Comparison of ENCODE assay signal across 21 cellular contexts in genomic region chr21:24014381-24014780, GRCh38.
DNase-seq lines count a peak whose midpoint lies in the region; ATAC-seq and TF ChIP-seq lines count a peak whose summit lies in the region.
"Had no signal": no experiment of that assay in that cellular context is flagged by ENCODE, and none has a peak within 500 bp of the region (broad histone marks: within the 10 kb centered on the region; RNA-seq: fewer than 3 reads in every experiment).

No MANE protein-coding gene starts in this region.

- intact Hi-C loops in OCI-LY7 (cut with micrococcal nuclease; ENCODE audit: unreplicated experiment) = no loop called here
- intact Hi-C loops in upper lobe of right lung (cut with DNase I) = no loop called here

- TF ChIP-seq RAD21 in SK-N-SH (IDR thresholded peaks at IDR 0.05; ENCODE audit: low read length) = no peak

- ATAC-seq in SK-N-SH treated with all-trans-retinoic acid at 6 μM for 48 hours = no peak
- no peak for ATAC-seq in upper lobe of right lung
- ATAC-seq: stimulated activated naive B cell treated with anti-CD40 and anti-IgM and Interleukin-4, amounts not matched to agents 10 μg/mL and 1 μg/mL and 100 μg/mL, for 72 hours had no signal

- TF ChIP-seq CTCF in SK-N-SH (IDR thresholded peaks at IDR 0.05) (peak; percentile 53), OCI-LY7 (conservative IDR thresholded peaks at IDR 0.05; ENCODE audit: low read length) (peak; percentile 50), epithelial cell of proximal tubule (conservative IDR thresholded peaks at IDR 0.05; ENCODE audit: low read depth, low read length) (peak; percentile 11), upper lobe of right lung (IDR thresholded peaks at IDR 0.05) (peak; percentile 20), WERI-Rb-1 (IDR thresholded peaks at IDR 0.05; ENCODE audit: low read depth, low read length) (no peak)

- no peaks in the 10 kb centered on the region for H3K9me2 ChIP-seq in SK-N-SH
- H3K9me2 ChIP-seq in OCI-LY7 (ENCODE audit: insufficient read depth, low read length) = no peaks in the 10 kb centered on the region

- H3K9me3 ChIP-seq in SK-N-SH = no peaks in the 10 kb centered on the region
- no peaks in the 10 kb centered on the region; the same call in 1 of the 2 replicates for H3K9me3 ChIP-seq in OCI-LY7 (ENCODE audit: low read length)
- H3K9me3 ChIP-seq in upper lobe of right lung = no peaks in the 10 kb centered on the region
- H3K9me3 ChIP-seq in WERI-Rb-1 (ENCODE audit: severe bottlenecking) = no peaks in the 10 kb centered on the region

- POLR2A ChIA-PET in SK-N-SH (lab: Yijun Ruan, JAX) = no interaction called here
- POLR2A ChIA-PET in OCI-LY7 (lab: Charles Lee) = no interaction called here

- DNase-seq in SK-N-SH (no peak), OCI-LY7 (ENCODE audit: low spot score) (no peak), epithelial cell of proximal tubule (ENCODE audit: low read depth) (no peak), upper lobe of right lung (no peak), WERI-Rb-1 (no peak), NCI-H1105 treated with DMSO at 0.1 percent for 48 hours (lab: John Stamatoyannopoulos, UW) (no peak)
- DNase-seq in stimulated activated CD4-positive, alpha-beta T cell treated with anti-CD3 and anti-CD28 coated beads, Interleukin-2, amount 100 ng/mL, for 48 hours = no peak
- DNase-seq: activated CD4-positive, alpha-beta memory T cell treated with anti-CD3 and anti-CD28 coated beads for 36 hours; activated CD4-positive, CD25-positive, alpha-beta regulatory T cell; activated effector memory CD4-positive, alpha-beta T cell treated with anti-CD3 and anti-CD28 coated beads, Interleukin-2, amount 50 U/mL, for 16 hours; activated T-cell treated with anti-CD3 and anti-CD28 coated beads for 4 hours; cortex of kidney; GOT3; hippocampal formation; NCI-H1417 treated with DMSO at 0.1 percent for 48 hours; NK-92 treated with Interleukin-12 subunit alpha and Interleukin-12 subunit beta, amount 100 ng/mL, for 24 hours; stimulated activated naive B cell treated with anti-CD40 and anti-IgM and Interleukin-4, amounts not matched to agents 10 μg/mL and 1 μg/mL and 100 μg/mL, for 72 hours; T-helper 9 cell had no signal

- H3K9ac ChIP-seq in SK-N-SH = no peak overlapping the region

- peak overlapping the region; percentile 11; the same call in 1 of the 2 replicates for H2AFZ ChIP-seq in SK-N-SH (ENCODE audit: low read depth)
- no peak overlapping the region for H2AFZ ChIP-seq in OCI-LY7 (ENCODE audit: low read length)

- H4K20me1 ChIP-seq in SK-N-SH (ENCODE audit: insufficient read depth) = no peaks in the 10 kb centered on the region
- H4K20me1 ChIP-seq in OCI-LY7 (ENCODE audit: insufficient read depth, low read length) = no peaks in the 10 kb centered on the region

- H3K27ac ChIP-seq in SK-N-SH (ENCODE audit: low read depth in 2 of 2, low read length in 1 of 2) = no peak overlapping the region
- no peak overlapping the region for H3K27ac ChIP-seq in OCI-LY7 (ENCODE audit: low read depth, low read length, poor library complexity, severe bottlenecking)
- H3K27ac ChIP-seq in upper lobe of right lung = no peak overlapping the region
- no peak overlapping the region for H3K27ac ChIP-seq in WERI-Rb-1
- H3K27ac ChIP-seq: SK-N-MC, skin epidermis had no signal

- H3K4me1 ChIP-seq in SK-N-SH (ENCODE audit: control insufficient read depth in 1 of 2, insufficient read depth in 2 of 2, low read depth in 1 of 2, low read length in 1 of 2) = no peaks in the 10 kb centered on the region
- no peaks in the 10 kb centered on the region for H3K4me1 ChIP-seq in OCI-LY7 (ENCODE audit: insufficient read depth, low read length, poor library complexity, severe bottlenecking)
- no peaks in the 10 kb centered on the region for H3K4me1 ChIP-seq in upper lobe of right lung

- no peaks in the 10 kb centered on the region for H3F3A ChIP-seq in SK-N-SH (replicated peaks; ENCODE audit: insufficient read depth)

- 79% methylated on average over 1 of the region's 1 CpG for WGBS in SK-N-SH (ENCODE audit: low lambda C conversion rate)

- H3K4me3 ChIP-seq in SK-N-SH (ENCODE audit: low read depth in 2 of 2, low read length in 1 of 2) (no peak overlapping the region), OCI-LY7 (ENCODE audit: low read depth, low read length, poor library complexity, severe bottlenecking) (no peak overlapping the region), epithelial cell of proximal tubule (ENCODE audit: low read depth, low read length) (no peak overlapping the region), upper lobe of right lung (no peak overlapping the region), WERI-Rb-1 (ENCODE audit: low read depth, low read length) (no peak overlapping the region)
- H3K4me3 ChIP-seq: SK-N-MC, skin epidermis had no signal

- H3K79me2 ChIP-seq in SK-N-SH (ENCODE audit: insufficient read depth) (no peaks in the 10 kb centered on the region), OCI-LY7 (ENCODE audit: insufficient read depth, low read depth, low read length) (no peaks in the 10 kb centered on the region)

- no TSS peak for BruUV-seq in OCI-LY7 (replicated peaks; lab: Mats Ljungman, UMichigan)

- CTCF ChIA-PET in SK-N-SH (lab: Yijun Ruan, JAX) = interaction anchor here (0.9 to 1.7 kb wide), 5 partner anchors 16 to 199 kb away, joined by 3 to 8 read pairs (median 4); no protein-coding TSS in a partner anchor
- CTCF ChIA-PET in OCI-LY7 (lab: Charles Lee; ENCODE audit: unreplicated experiment) = no interaction called here

- TF ChIP-seq EP300 in SK-N-SH (IDR thresholded peaks at IDR 0.05; ENCODE audit: borderline replicate concordance in 1 of 2, low read depth in 1 of 2, low read length in 1 of 2) = no peak

- H3K36me3 ChIP-seq in SK-N-SH (replicated peaks in 1 of 2; ENCODE audit: control insufficient read depth in 1 of 2, insufficient read depth in 2 of 2, low read length in 1 of 2) (no peaks in the 10 kb centered on the region), OCI-LY7 (ENCODE audit: insufficient read depth, low read length) (no peaks in the 10 kb centered on the region), upper lobe of right lung (no peaks in the 10 kb centered on the region), WERI-Rb-1 (no peaks in the 10 kb centered on the region)

- H3K4me2 ChIP-seq in SK-N-SH = no peak overlapping the region
- no peak overlapping the region for H3K4me2 ChIP-seq in OCI-LY7 (ENCODE audit: low read length)

- H3K27me3 ChIP-seq in SK-N-SH (ENCODE audit: insufficient read depth) (no peaks in the 10 kb centered on the region), upper lobe of right lung (no peaks in the 10 kb centered on the region), WERI-Rb-1 (ENCODE audit: insufficient read depth, low read depth, severe bottlenecking) (no peaks in the 10 kb centered on the region)

TF ChIP-seq in SK-N-SH, 30 proteins besides CTCF, POLR2A, EP300 and RAD21:
- TF ChIP-seq POLR2AphosphoS5 (IDR thresholded peaks at IDR 0.05; ENCODE audit: low read depth, low read length) = no peak
- no peak for TF ChIP-seq TAF1 (IDR thresholded peaks at IDR 0.05; ENCODE audit: borderline replicate concordance, low read depth, low read length)
- no peak for TF ChIP-seq GABPA (IDR thresholded peaks at IDR 0.05; ENCODE audit: low read depth)
- TF ChIP-seq TEAD4 (IDR thresholded peaks at IDR 0.05; ENCODE audit: borderline replicate concordance, insufficient read depth) = no peak
- no peak for TF ChIP-seq ELF1 (IDR thresholded peaks at IDR 0.05)
- TF ChIP-seq NFIC (IDR thresholded peaks at IDR 0.05; ENCODE audit: borderline replicate concordance) = no peak
- no peak for TF ChIP-seq SMC3 (IDR thresholded peaks at IDR 0.05; ENCODE audit: low read depth, low read length)
- TF ChIP-seq PBX3 (IDR thresholded peaks at IDR 0.05) = no peak
- TF ChIP-seq RCOR1 (IDR thresholded peaks at IDR 0.05; ENCODE audit: low read length) = no peak
- TF ChIP-seq RXRA (IDR thresholded peaks at IDR 0.05; ENCODE audit: borderline replicate concordance, low read depth) = no peak
- TF ChIP-seq CHD2 (IDR thresholded peaks at IDR 0.05; ENCODE audit: low read length, partially characterized antibody) = no peak
TF ChIP-seq in SK-N-SH: peak in this region for 0.

TF ChIP-seq in SK-N-SH treated with all-trans-retinoic acid at 6 μM for 48 hours, 23 proteins besides CTCF, POLR2A, EP300 and RAD21 (continues in another document):
- TF ChIP-seq CREB5 (CRISPR knock-in tag; IDR thresholded peaks at IDR 0.05; ENCODE audit: low read depth) = no peak
- TF ChIP-seq ZFP3 (CRISPR knock-in tag; IDR thresholded peaks at IDR 0.05) = no peak
- no peak for TF ChIP-seq POU6F1 (CRISPR knock-in tag; IDR thresholded peaks at IDR 0.05; ENCODE audit: borderline replicate concordance, low read depth)
